ENCODE assay signal across 1 cellular context in genomic region chr21:43667191-43667904, GRCh38.
TF ChIP-seq lines count a peak whose summit lies in the region.

No MANE protein-coding gene starts in this region.

TF ChIP-seq in HepG2, 621 proteins besides CTCF, POLR2A, EP300 and RAD21:
- no peak for TF ChIP-seq ZFP37 (CRISPR knock-in tag; IDR thresholded peaks at IDR 0.05; ENCODE audit: borderline replicate concordance)
